In genomic region chr7:122975341-122975740, GRCh38 we compare ENCODE assay signal across 24 cellular contexts. TPM values are rescaled to one million over a fixed set of nuclear protein-coding genes. Genes with fewer than 3 reads are reported as not detected.
DNase-seq lines count a peak whose midpoint lies in the region; ATAC-seq and TF ChIP-seq lines count a peak whose summit lies in the region.
"Had no signal": no experiment of that assay in that cellular context is flagged by ENCODE, and none has a peak within 500 bp of the region (broad histone marks: within the 10 kb centered on the region; RNA-seq: fewer than 3 reads in every experiment).

No MANE protein-coding gene starts in this region.

- ATAC-seq in GM18868 (IDR thresholded peaks at IDR 0.05; ENCODE audit: unreplicated experiment) (peak; percentile 49), esophagus mucosa (no peak)
- ATAC-seq: activated T-cell treated with anti-CD3 and anti-CD28 coated beads, Interleukin-2, amount 50 U/mL, for 4 hours; pancreas; T-cell had no signal

- DNase-seq in KBM-7 (peak; percentile 47), SK-N-MC (ENCODE audit: low read depth, low spot score) (no peak), kidney tubule cell (ENCODE audit: low spot score) (peak; percentile 69), GM20000 (ENCODE audit: low spot score) (no peak)
- no peak for DNase-seq in activated effector memory CD4-positive, alpha-beta T cell treated with anti-CD3 and anti-CD28 coated beads, Interleukin-2, amount 50 U/mL, for 16 hours
- DNase-seq: activated CD4-positive, alpha-beta memory T cell treated with anti-CD3 and anti-CD28 coated beads, Interleukin-2, amount 10 ng/mL, durations not matched to agents 7 days and 5 days; activated naive CD8-positive, alpha-beta T cell treated with anti-CD3 and anti-CD28 coated beads, Interleukin-2, amount 10 ng/mL, durations not matched to agents 7 days and 5 days; activated T-cell treated with anti-CD3 and anti-CD28 coated beads, Interleukin-2, amount 50 U/mL, for 4 hours; effector memory CD4-positive, alpha-beta T cell; naive B cell; NCI-H1930; NCI-H524 treated with DMSO at 0.1 percent for 48 hours; pancreas; Peyer's patch; stimulated activated CD4-positive, alpha-beta T cell treated with anti-CD3 and anti-CD28 coated beads, Interleukin-4, amount 100 ng/mL, for 4 hours; T-cell; testis had no signal

- peaks cover 9% of the 10 kb centered on the region; the same call in 1 of the 2 replicates for H3K36me3 ChIP-seq in SK-N-MC (ENCODE audit: insufficient read depth, low read length)
- H3K36me3 ChIP-seq: pancreas, Peyer's patch had no signal

- H3K4me3 ChIP-seq in SK-N-MC = no peak overlapping the region
- H3K4me3 ChIP-seq: pancreas, Peyer's patch, skin epidermis, testis had no signal

- no peak for TF ChIP-seq CTCF in GM20000 (IDR thresholded peaks at IDR 0.05; ENCODE audit: extremely low read depth, missing control alignments)

- in situ Hi-C loops in KBM-7 (cut with MboI; ENCODE audit: low pct_unique_long_range_greater_than_20kb, low sequenced_read_pairs) = no loop called here

- H3K27ac ChIP-seq in SK-N-MC = peak overlapping the region; percentile 100
- H3K27ac ChIP-seq: pancreas, Peyer's patch, skin epidermis, testis, VCaP had no signal

- no peak overlapping the region for H3K9ac ChIP-seq in SK-N-MC (ENCODE audit: insufficient read length)

- H3K9me3 ChIP-seq in SK-N-MC (ENCODE audit: low read depth, low read length) = peaks cover 6% of the 10 kb centered on the region; the same call in 1 of the 2 replicates
- H3K9me3 ChIP-seq: pancreas, Peyer's patch, testis had no signal

RNA-seq across cellular contexts. Expression of gene TAS2R16, which starts 20.2 kb away (rescaled TPM):
- not detected for total RNA-seq in esophagus mucosa
- total RNA-seq: activated CD4-positive, alpha-beta memory T cell treated with anti-CD3 and anti-CD28 coated beads, Interleukin-2, amount 10 ng/mL, durations not matched to agents 7 days and 5 days; activated naive CD8-positive, alpha-beta T cell treated with anti-CD3 and anti-CD28 coated beads, Interleukin-2, amount 10 ng/mL, durations not matched to agents 7 days and 5 days; activated T-cell treated with anti-CD3 and anti-CD28 coated beads, Interleukin-2, amount 50 U/mL, for 4 hours; B cell; fibroblast of villous mesenchyme; liver; pancreas; Peyer's patch; T-cell; testis had no signal

Comparison
In these comparisons a context has a peak if more than half of its experiments do, and no peak if none do; other contexts are left out.
1. DNase-seq: peak in KBM-7 (single experiment) and kidney tubule cell (single experiment); none in SK-N-MC (single experiment), activated effector memory CD4-positive, alpha-beta T cell treated with anti-CD3 and anti-CD28 coated beads, Interleukin-2, amount 50 U/mL, for 16 hours (single experiment) and GM20000 (single experiment).